In the genomic region with DNA sequence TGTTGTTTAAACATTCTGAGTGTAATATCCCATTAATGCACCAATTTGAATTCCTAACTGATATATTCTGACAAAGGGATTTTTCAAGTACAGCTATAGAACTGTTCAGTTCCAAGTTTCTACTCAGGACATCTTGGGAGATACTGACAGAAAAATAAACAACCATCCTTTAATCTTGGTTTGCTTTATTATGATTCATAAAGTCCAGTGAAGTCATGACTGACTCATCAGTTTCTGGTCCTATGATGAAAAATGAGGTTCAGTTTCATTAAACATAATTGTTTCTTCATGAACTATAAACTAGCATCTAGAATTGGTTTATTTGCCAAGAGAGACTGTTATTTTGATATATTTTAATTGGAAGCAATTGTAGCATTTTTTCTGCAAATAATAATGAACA, we compare ENCODE assay signal across 22 cellular contexts.
DNase-seq lines count a peak whose midpoint lies in the region; ATAC-seq, FAIRE-seq and TF ChIP-seq lines count a peak whose summit lies in the region.
"Had no signal": no experiment of that assay in that cellular context is flagged by ENCODE, and none has a peak within 500 bp of the region (broad histone marks: within the 10 kb centered on the region; RNA-seq: fewer than 3 reads in every experiment).

No MANE protein-coding gene starts in this region.

- no peak for ATAC-seq in right lobe of liver
- ATAC-seq in stimulated activated naive CD8-positive, alpha-beta T cell treated with anti-CD3 and anti-CD28 coated beads, Interleukin-15, Interleukin-2, amounts not matched to agents 100 U/mL and 50 U/mL, for 24 hours = no peak
- ATAC-seq: GM12878, heart right ventricle, HepG2, sciatic nerve had no signal

- H3K36me3 ChIP-seq in bronchial epithelial cell (ENCODE audit: control insufficient read depth, insufficient read depth, low read length) = no peaks in the 10 kb centered on the region
- no peaks in the 10 kb centered on the region for H3K36me3 ChIP-seq in right lobe of liver
- H3K36me3 ChIP-seq in testis (ENCODE audit: low read depth, missing control alignments) = no peaks in the 10 kb centered on the region
- H3K36me3 ChIP-seq: colonic mucosa, heart right ventricle, left ventricle myocardium inferior had no signal

- no peaks in the 10 kb centered on the region for H3K4me1 ChIP-seq in right lobe of liver
- no peaks in the 10 kb centered on the region for H3K4me1 ChIP-seq in testis
- H3K4me1 ChIP-seq: colonic mucosa, heart right ventricle, left ventricle myocardium inferior had no signal

- no peak overlapping the region for H3K27ac ChIP-seq in right lobe of liver
- no peak overlapping the region for H3K27ac ChIP-seq in testis
- H3K27ac ChIP-seq: colonic mucosa, heart right ventricle, left ventricle myocardium inferior had no signal

- FAIRE-seq in bronchial epithelial cell (lab: Jason Lieb, UNC) = no peak
- FAIRE-seq: GM12878, HepG2 had no signal

- intact Hi-C loops in right lobe of liver (cut with DNase I) = no loop called here
- intact Hi-C loops in testis (cut with DNase I; ENCODE audit: low total_unique reads) = no loop called here

- DNase-seq in ELR (ENCODE audit: low read depth) = peak; percentile 75
- DNase-seq in M059J (ENCODE audit: low read depth) = peak; percentile 69
- DNase-seq in bronchial epithelial cell (ENCODE audit: low read depth) = peak; percentile 85
- peak; percentile 71 for DNase-seq in iris pigment epithelial cell (ENCODE audit: low read depth)
- DNase-seq in right lobe of liver = no peak
- DNase-seq in 8988T = no peak
- DNase-seq in testis = no peak
- no peak for DNase-seq in stimulated activated naive CD8-positive, alpha-beta T cell treated with anti-CD3 and anti-CD28 coated beads, Interleukin-15, Interleukin-2, amounts not matched to agents 100 U/mL and 50 U/mL, for 24 hours
- DNase-seq: activated B cell treated with CpG ODN at 0.5 μM for 24 hours; activated CD4-positive, alpha-beta T cell treated with anti-CD3 and anti-CD28 coated beads, Interleukin-2, amount 50 U/mL, for 48 hours; activated CD8-positive, alpha-beta memory T cell treated with anti-CD3 and anti-CD28 coated beads, Interleukin-2, amount 50 U/mL, for 48 hours; activated naive CD8-positive, alpha-beta T cell treated with anti-CD3 and anti-CD28 coated beads for 36 hours; colonic mucosa; heart right ventricle; left ventricle myocardium inferior; NCI-H1417 treated with DMSO at 0.1 percent for 48 hours; NCI-H510A treated with DMSO at 0.1 percent for 48 hours; stimulated activated CD4-positive, alpha-beta T cell treated with anti-CD3 and anti-CD28 coated beads, Interleukin-15, amount 100 ng/mL, for 24 hours; stimulated activated CD8-positive, alpha-beta memory T cell treated with anti-CD3 and anti-CD28 coated beads, Interleukin-4, amount 100 ng/mL, for 48 hours had no signal

- H3K9me3 ChIP-seq in right lobe of liver (no peaks in the 10 kb centered on the region), testis (no peaks in the 10 kb centered on the region)
- H3K9me3 ChIP-seq: colonic mucosa, left ventricle myocardium inferior had no signal

- TF ChIP-seq POLR2A in right lobe of liver (IDR thresholded peaks at IDR 0.05) (no peak), testis (IDR thresholded peaks at IDR 0.05) (no peak)

- H3K27me3 ChIP-seq in bronchial epithelial cell (ENCODE audit: control insufficient read depth, insufficient read depth, low read length) (no peaks in the 10 kb centered on the region), right lobe of liver (no peaks in the 10 kb centered on the region), testis (no peaks in the 10 kb centered on the region)
- H3K27me3 ChIP-seq: colonic mucosa, heart right ventricle had no signal

- TF ChIP-seq CTCF in bronchial epithelial cell (IDR thresholded peaks at IDR 0.05; ENCODE audit: insufficient read depth, low read length, severe bottlenecking) (no peak), right lobe of liver (IDR thresholded peaks at IDR 0.05) (no peak), testis (IDR thresholded peaks at IDR 0.05) (no peak)

- H3K4me3 ChIP-seq in bronchial epithelial cell (ENCODE audit: low read depth, low read length) (no peak overlapping the region), right lobe of liver (no peak overlapping the region), testis (no peak overlapping the region)
- H3K4me3 ChIP-seq: colonic mucosa, GM12878, heart right ventricle, left ventricle myocardium inferior had no signal

Comparison
In these comparisons a context has a peak if more than half of its experiments do, and no peak if none do; other contexts are left out.
1. DNase-seq: peak in ELR (single experiment), M059J (single experiment), bronchial epithelial cell (single experiment) and iris pigment epithelial cell (single experiment); none in right lobe of liver (0 of 3), 8988T (single experiment), testis (single experiment) and stimulated activated naive CD8-positive, alpha-beta T cell treated with anti-CD3 and anti-CD28 coated beads, Interleukin-15, Interleukin-2, amounts not matched to agents 100 U/mL and 50 U/mL, for 24 hours (single experiment).